In genomic region chr6:45532626-45533258, GRCh38 we compare ENCODE assay signal across 11 cellular contexts.
DNase-seq lines count a peak whose midpoint lies in the region; TF ChIP-seq lines count a peak whose summit lies in the region.
"Had no signal": no experiment of that assay in that cellular context is flagged by ENCODE, and none has a peak within 500 bp of the region (broad histone marks: within the 10 kb centered on the region; RNA-seq: fewer than 3 reads in every experiment).

No MANE protein-coding gene starts in this region.

- no peak overlapping the region for H3K4me2 ChIP-seq in mesenchymal stem cell (ENCODE audit: low read length, poor library complexity, severe bottlenecking)
- H3K4me2 ChIP-seq: A549 had no signal

- no peak overlapping the region for H3K14ac ChIP-seq in mesenchymal stem cell (ENCODE audit: low read length in 2 of 2)

- no peak overlapping the region for H3K23ac ChIP-seq in mesenchymal stem cell (ENCODE audit: low read length in 2 of 2)

- peak overlapping the region; percentile 6 for H3K27ac Mint-ChIP-seq in T-helper 2 cell treated with Interferon-gamma antibody and Interleukin-4, amounts not matched to agents 5 μg/mL and 100 μg/mL, for 36 hours

- no peak overlapping the region for H2BK15ac ChIP-seq in mesenchymal stem cell (ENCODE audit: low read depth, poor library complexity, severe bottlenecking)

- no peak overlapping the region for H3K4ac ChIP-seq in mesenchymal stem cell (ENCODE audit: low read depth in 1 of 2, low read length in 2 of 2)

- no peaks in the 10 kb centered on the region for H3K27me3 ChIP-seq in mesenchymal stem cell (ENCODE audit: control insufficient read depth in 1 of 2, insufficient read depth in 1 of 2, low read length in 2 of 2)
- H3K27me3 ChIP-seq in tibial nerve = no peaks in the 10 kb centered on the region

- no peak overlapping the region for H3K18ac ChIP-seq in mesenchymal stem cell (ENCODE audit: low read depth in 1 of 2, low read length in 2 of 2)

- H4K8ac ChIP-seq in mesenchymal stem cell (ENCODE audit: low read length) = no peak overlapping the region

- 34% methylated on average over 4 of the region's 7 CpGs for WGBS in mesenchymal stem cell
- 27 to 31% methylated on average over 7 of the region's 7 CpGs for WGBS in tibial nerve, 2 donors

- H3K4me3 Mint-ChIP-seq in T-helper 2 cell treated with Interferon-gamma antibody and Interleukin-4, amounts not matched to agents 5 μg/mL and 100 μg/mL, for 36 hours = no peak overlapping the region

- DNase-seq in T-helper 2 cell treated with Interferon-gamma antibody and Interleukin-4, amounts not matched to agents 5 μg/mL and 100 μg/mL, for 36 hours (ENCODE audit: low spot score) = no peak
- DNase-seq in T-helper 2 cell (no peak), coronary artery (ENCODE audit: low spot score) (no peak), mesenchymal stem cell (peak; percentile 84), tibial nerve (ENCODE audit: low spot score in 2 of 2) (no peak), SK-N-DZ (ENCODE audit: low spot score) (no peak), D341Med (ENCODE audit: low spot score) (no peak), HUDEP-2 (lab: John Stamatoyannopoulos, UW; ENCODE audit: unreplicated experiment in 76 of 76) (no peak)
- DNase-seq: effector memory CD4-positive, alpha-beta T cell; NCI-H1930 had no signal

- peak overlapping the region; percentile 87 for H3K9ac ChIP-seq in mesenchymal stem cell (ENCODE audit: low read length)

- H3K79me1 ChIP-seq in mesenchymal stem cell (replicated peaks; ENCODE audit: low read length, poor library complexity, severe bottlenecking) = peaks cover 42% of the 10 kb centered on the region

- no peaks in the 10 kb centered on the region for H3K27me3 Mint-ChIP-seq in T-helper 2 cell treated with Interferon-gamma antibody and Interleukin-4, amounts not matched to agents 5 μg/mL and 100 μg/mL, for 36 hours (ENCODE audit: low read depth)

- H3K9me3 ChIP-seq in mesenchymal stem cell (ENCODE audit: control insufficient read depth, low read length) = no peaks in the 10 kb centered on the region
- H3K9me3 ChIP-seq in tibial nerve = no peaks in the 10 kb centered on the region
- H3K9me3 ChIP-seq: A549 had no signal

- H2BK120ac ChIP-seq in mesenchymal stem cell (ENCODE audit: low read depth, low read length) = no peak overlapping the region

- no peak overlapping the region for H2BK5ac ChIP-seq in mesenchymal stem cell (ENCODE audit: low read depth, low read length, poor library complexity, severe bottlenecking)

- TF ChIP-seq POLR2A in tibial nerve (IDR thresholded peaks at IDR 0.05) = no peak

- peaks cover 65% of the 10 kb centered on the region for H3K36me3 Mint-ChIP-seq in T-helper 2 cell treated with Interferon-gamma antibody and Interleukin-4, amounts not matched to agents 5 μg/mL and 100 μg/mL, for 36 hours (ENCODE audit: low read depth)

- H3K4me3 ChIP-seq in coronary artery (peak overlapping the region; percentile 45), mesenchymal stem cell (ENCODE audit: insufficient read depth in 1 of 2, low read depth in 1 of 2, low read length in 2 of 2) (peak overlapping the region in 1 of 2 experiments; percentile 74), tibial nerve (peak overlapping the region in 3 of 4 donors; percentile 16 to 25 (median 23))
- H3K4me3 ChIP-seq: A549 had no signal

- TF ChIP-seq CTCF in coronary artery (IDR thresholded peaks at IDR 0.05) (no peak), tibial nerve (IDR thresholded peaks at IDR 0.05) (no peak)

- H2AFZ ChIP-seq in mesenchymal stem cell (ENCODE audit: low read depth, low read length) = no peak overlapping the region

- H3K36me3 ChIP-seq in mesenchymal stem cell (ENCODE audit: control insufficient read depth in 1 of 2, insufficient read depth in 2 of 2, low read depth in 1 of 2, low read length in 2 of 2) (peaks cover 0 to 27% of the 10 kb centered on the region in 2 experiments), tibial nerve (no peaks in the 10 kb centered on the region)

- peaks cover 32% of the 10 kb centered on the region for H3K4me1 Mint-ChIP-seq in T-helper 2 cell treated with Interferon-gamma antibody and Interleukin-4, amounts not matched to agents 5 μg/mL and 100 μg/mL, for 36 hours (ENCODE audit: low read depth)

- H2BK12ac ChIP-seq in mesenchymal stem cell (ENCODE audit: low read length in 2 of 2) = no peak overlapping the region

- no peak overlapping the region for H4K91ac ChIP-seq in mesenchymal stem cell (ENCODE audit: low read length)

- H3K27ac ChIP-seq in coronary artery = peak overlapping the region in 1 of 2 donors; percentile 7
- H3K27ac ChIP-seq in mesenchymal stem cell (ENCODE audit: low read length, poor library complexity, severe bottlenecking) = no peak overlapping the region
- peak overlapping the region in 3 of 4 donors; percentile 6 to 75 (median 64) for H3K27ac ChIP-seq in tibial nerve
- H3K27ac ChIP-seq: A549 had no signal

- no peaks in the 10 kb centered on the region for H3K4me1 ChIP-seq in mesenchymal stem cell (ENCODE audit: control insufficient read depth, insufficient read depth, low read depth, low read length)
- H3K4me1 ChIP-seq in tibial nerve = peaks cover 0 to 7% (median 4%) of the 10 kb centered on the region in 4 donors
- H3K4me1 ChIP-seq: A549 had no signal

- H2AK5ac ChIP-seq in mesenchymal stem cell (ENCODE audit: low read length, severe bottlenecking) = no peak overlapping the region

- no peak for TF ChIP-seq EP300 in tibial nerve (IDR thresholded peaks at IDR 0.05)

- H3K9me3 Mint-ChIP-seq in T-helper 2 cell treated with Interferon-gamma antibody and Interleukin-4, amounts not matched to agents 5 μg/mL and 100 μg/mL, for 36 hours = peaks cover 5% of the 10 kb centered on the region
